In genomic region chr9:5510360-5510931, GRCh38 we compare ENCODE assay signal across 9 cellular contexts. TPM values are rescaled to one million over a fixed set of nuclear protein-coding genes. Genes with fewer than 3 reads are reported as not detected.
DNase-seq lines count a peak whose midpoint lies in the region; ATAC-seq and TF ChIP-seq lines count a peak whose summit lies in the region.
"Had no signal": no experiment of that assay in that cellular context is flagged by ENCODE, and none has a peak within 500 bp of the region (broad histone marks: within the 10 kb centered on the region; RNA-seq: fewer than 3 reads in every experiment).

TSS of gene PDCD1LG2 (plus strand) at chr9:5510531. CDS start at chr9:5522547, 12,016 bp downstream.

- intact Hi-C loops in activated T-helper 1 cell treated with anti-CD3 and anti-CD28 coated beads, Interleukin-12 subunit alpha, Interleukin-12 subunit beta, Interleukin-2, Interleukin-4 antibody, amounts not matched to agents 30 ng/mL and 10 ng/mL and 1 ng/mL, durations not matched to agents 14 hours and 24 hours and 36 hours (cut with micrococcal nuclease), result loop anchor here (1.0 to 5.0 kb wide), 11 partner anchors 8 to 677 kb away; partner anchors contain the start of genes CD274 and PLGRKT
- intact Hi-C loops in heart left ventricle (cut with DNase I), result loop anchor here in 1 of 10 donors (5.0 kb wide), 1 partner anchor 77 kb away; no protein-coding TSS in a partner anchor

- no peaks in the 10 kb centered on the region for H3K9me3 ChIP-seq in heart left ventricle

- H3K27me3 Mint-ChIP-seq in activated T-helper 1 cell treated with anti-CD3 and anti-CD28 coated beads, Interleukin-12 subunit alpha, Interleukin-12 subunit beta, Interleukin-2, Interleukin-4 antibody, amounts not matched to agents 30 ng/mL and 10 ng/mL and 1 ng/mL, durations not matched to agents 14 hours and 24 hours and 36 hours (ENCODE audit: insufficient read depth), result no peaks in the 10 kb centered on the region

- no peaks in the 10 kb centered on the region for H3K36me3 ChIP-seq in heart left ventricle

- H3K27ac ChIP-seq in heart left ventricle, result peak within 1 kb of the TSS; percentile 47 to 94 (median 63)

- H3K9me3 Mint-ChIP-seq in activated T-helper 1 cell treated with anti-CD3 and anti-CD28 coated beads, Interleukin-12 subunit alpha, Interleukin-12 subunit beta, Interleukin-2, Interleukin-4 antibody, amounts not matched to agents 30 ng/mL and 10 ng/mL and 1 ng/mL, durations not matched to agents 14 hours and 24 hours and 36 hours, result peaks cover 14% of the 10 kb centered on the region
- H3K9me3 Mint-ChIP-seq: natural killer cell had no signal

- peaks cover 0 to 58% (median 41%) of the 10 kb centered on the region in 12 donors for H3K4me1 ChIP-seq in heart left ventricle

- no peak for TF ChIP-seq CTCF in heart left ventricle (IDR thresholded peaks at IDR 0.05)

- H3K4me3 ChIP-seq in heart left ventricle, result peak within 1 kb of the TSS in 10 of 12 donors; percentile 7 to 58 (median 46)

- H3K27ac Mint-ChIP-seq in activated T-helper 1 cell treated with anti-CD3 and anti-CD28 coated beads, Interleukin-12 subunit alpha, Interleukin-12 subunit beta, Interleukin-2, Interleukin-4 antibody, amounts not matched to agents 30 ng/mL and 10 ng/mL and 1 ng/mL, durations not matched to agents 14 hours and 24 hours and 36 hours, result peak within 1 kb of the TSS; percentile 96

- TF ChIP-seq POLR2A in heart left ventricle (IDR thresholded peaks at IDR 0.05), result no peak

- ATAC-seq in GM19328 (IDR thresholded peaks at IDR 0.05; ENCODE audit: unreplicated experiment) (peak; percentile 64), HG03342 (IDR thresholded peaks at IDR 0.05; ENCODE audit: unreplicated experiment) (peak; percentile 75), heart left ventricle (peak in 3 of 4 donors; percentile 27 to 63 (median 55))

- DNase-seq in Ammon's horn (ENCODE audit: low spot score), result peak; percentile 29
- DNase-seq in activated T-helper 1 cell treated with anti-CD3 and anti-CD28 coated beads, Interleukin-12 subunit alpha, Interleukin-12 subunit beta, Interleukin-2, Interleukin-4 antibody, amounts not matched to agents 30 ng/mL and 10 ng/mL and 1 ng/mL, durations not matched to agents 14 hours and 24 hours and 36 hours (ENCODE audit: low spot score), result peak; percentile 41
- no peak for DNase-seq in heart left ventricle
- DNase-seq in stimulated activated CD4-positive, alpha-beta T cell treated with anti-CD3 and anti-CD28 coated beads, Interleukin-2, amount 100 ng/mL, for 48 hours, result peak; percentile 44 to 56
- DNase-seq in kidney glomerular epithelial cell (lab: John Stamatoyannopoulos, UW), result no peak
- no peak for DNase-seq in NCI-H748 (lab: John Stamatoyannopoulos, UW; ENCODE audit: unreplicated experiment)
- DNase-seq: natural killer cell had no signal

- no peaks in the 10 kb centered on the region for H3K27me3 ChIP-seq in heart left ventricle

- peaks cover 6% of the 10 kb centered on the region for H3K36me3 Mint-ChIP-seq in activated T-helper 1 cell treated with anti-CD3 and anti-CD28 coated beads, Interleukin-12 subunit alpha, Interleukin-12 subunit beta, Interleukin-2, Interleukin-4 antibody, amounts not matched to agents 30 ng/mL and 10 ng/mL and 1 ng/mL, durations not matched to agents 14 hours and 24 hours and 36 hours (ENCODE audit: low read depth)
- H3K36me3 Mint-ChIP-seq: natural killer cell had no signal

- H3K4me3 Mint-ChIP-seq in activated T-helper 1 cell treated with anti-CD3 and anti-CD28 coated beads, Interleukin-12 subunit alpha, Interleukin-12 subunit beta, Interleukin-2, Interleukin-4 antibody, amounts not matched to agents 30 ng/mL and 10 ng/mL and 1 ng/mL, durations not matched to agents 14 hours and 24 hours and 36 hours, result peak within 1 kb of the TSS; percentile 82
- H3K4me3 Mint-ChIP-seq: natural killer cell had no signal

- peaks cover 68% of the 10 kb centered on the region for H3K4me1 Mint-ChIP-seq in activated T-helper 1 cell treated with anti-CD3 and anti-CD28 coated beads, Interleukin-12 subunit alpha, Interleukin-12 subunit beta, Interleukin-2, Interleukin-4 antibody, amounts not matched to agents 30 ng/mL and 10 ng/mL and 1 ng/mL, durations not matched to agents 14 hours and 24 hours and 36 hours (ENCODE audit: low read depth)

- 23 to 50% (median 26%) methylated on average over 4 of the region's 4 CpGs for WGBS in heart left ventricle, 4 donors

RNA-seq across cellular contexts. Expression of gene PDCD1LG2, which starts in this region (rescaled TPM):
- 1.1 and 1.4 TPM in 2 replicates for total RNA-seq in activated T-helper 1 cell treated with anti-CD3 and anti-CD28 coated beads, Interleukin-12 subunit alpha, Interleukin-12 subunit beta, Interleukin-2, Interleukin-4 antibody, amounts not matched to agents 30 ng/mL and 10 ng/mL and 1 ng/mL, durations not matched to agents 14 hours and 24 hours and 36 hours
- total RNA-seq in heart left ventricle, result 10 to 100 TPM in 1 of 9 donors, 1 to 10 TPM in 5, under 1 TPM in 3; 0.86 to 10.5 (median 1.4) TPM
- under 1 TPM; 0.53 to 0.72 TPM for polyA plus RNA-seq in heart left ventricle

Comparison
In these comparisons a context has a peak if more than half of its experiments do, and no peak if none do; other contexts are left out.
1. DNase-seq: peak in Ammon's horn (single experiment), activated T-helper 1 cell treated with anti-CD3 and anti-CD28 coated beads, Interleukin-12 subunit alpha, Interleukin-12 subunit beta, Interleukin-2, Interleukin-4 antibody, amounts not matched to agents 30 ng/mL and 10 ng/mL and 1 ng/mL, durations not matched to agents 14 hours and 24 hours and 36 hours (single experiment) and stimulated activated CD4-positive, alpha-beta T cell treated with anti-CD3 and anti-CD28 coated beads, Interleukin-2, amount 100 ng/mL, for 48 hours (2 of 2); none in heart left ventricle (0 of 5), kidney glomerular epithelial cell (single experiment) and NCI-H748 (single experiment).
2. Peak in every context shown above with its lines, with median percentiles within 50 percentile points of each other: ATAC-seq.